ENCODE assay signal across 8 cellular contexts in the genomic region with DNA sequence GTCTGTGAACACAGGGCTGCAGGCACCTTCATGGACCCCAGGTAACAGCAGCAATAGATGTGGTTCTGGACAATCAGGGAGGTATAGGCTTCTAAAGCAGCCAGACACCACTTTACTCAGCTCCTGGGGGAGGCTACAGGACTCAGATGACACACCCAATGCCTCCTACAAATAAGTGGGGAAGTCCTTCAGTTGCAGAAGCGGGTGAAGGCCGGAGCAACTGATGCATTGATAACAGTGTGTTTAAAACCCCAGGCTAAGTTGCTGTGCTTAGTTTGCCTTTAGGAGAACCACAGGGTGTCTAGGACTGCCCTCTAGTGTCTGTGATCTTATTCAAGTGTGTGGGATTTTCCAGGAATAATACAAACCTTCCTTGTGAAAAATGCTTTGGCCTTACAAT. TPM values are rescaled to one million over a fixed set of nuclear protein-coding genes. Genes with fewer than 3 reads are reported as not detected.
A peak's percentile ranks its signal among the peaks of the same experiment; 100 is the strongest.
DNase-seq lines count a peak whose midpoint lies in the region; ATAC-seq and TF ChIP-seq lines count a peak whose summit lies in the region.

No MANE protein-coding gene starts in this region.

- H4K5ac ChIP-seq in mesendoderm (ENCODE audit: low read length) = no peak overlapping the region

- no peak overlapping the region for H3K4ac ChIP-seq in mesendoderm (ENCODE audit: low read depth, low read length)

- H2BK5ac ChIP-seq in mesendoderm (ENCODE audit: low read length) = no peak overlapping the region

- H3K9ac ChIP-seq in mesendoderm (ENCODE audit: low read length) = no peak overlapping the region

- TF ChIP-seq CTCF in AG04449 (IDR thresholded peaks at IDR 0.05; ENCODE audit: insufficient read depth, low read length, missing control alignments) (peak; percentile 58), GM12875 (IDR thresholded peaks at IDR 0.05; ENCODE audit: borderline replicate concordance, insufficient read depth, low read depth, low read length) (peak; percentile 35; the same call in 1 of the 2 replicates)

- no peak overlapping the region for H2BK120ac ChIP-seq in mesendoderm (ENCODE audit: low read depth, low read length)

- H3K27me3 ChIP-seq in mesendoderm (ENCODE audit: insufficient read depth, low read length, poor library complexity) = no peaks in the 10 kb centered on the region

- H3K36me3 ChIP-seq in mesendoderm (ENCODE audit: control insufficient read depth, insufficient read depth, low read length) = no peaks in the 10 kb centered on the region

- H3K18ac ChIP-seq in mesendoderm (ENCODE audit: low read length) = no peak overlapping the region

- DNase-seq in AG04449 (ENCODE audit: low read depth, low spot score) (no peak), NCI-H226 (peak; percentile 24), dedifferentiated amniotic fluid mesenchymal stem cell (ENCODE audit: extremely low spot score) (peak; percentile 80), mesendoderm (peak; percentile 78), NCI-H345 treated with DMSO at 0.1 percent for 48 hours (lab: John Stamatoyannopoulos, UW; ENCODE audit: unreplicated experiment) (no peak)

- H3K4me3 ChIP-seq in AG04449 (ENCODE audit: low read depth, low read length) (no peak overlapping the region), GM12875 (ENCODE audit: low read depth, low read length) (no peak overlapping the region), mesendoderm (ENCODE audit: low read length) (no peak overlapping the region)

- WGBS in mesendoderm (ENCODE audit: extremely low coverage, insufficient coverage, low lambda C conversion rate) = no CpG with 5 or more reads among the region's 2 CpGs

- no peak overlapping the region for H3K23ac ChIP-seq in mesendoderm (ENCODE audit: low read length)

- H3K4me2 ChIP-seq in mesendoderm (ENCODE audit: low read length) = no peak overlapping the region

- no peak overlapping the region for H3K56ac ChIP-seq in mesendoderm (ENCODE audit: low read length)

- no peak overlapping the region for H4K8ac ChIP-seq in mesendoderm (ENCODE audit: low read depth, low read length)

- H3K79me2 ChIP-seq in mesendoderm (ENCODE audit: control insufficient read depth, insufficient read depth, low read length) = no peaks in the 10 kb centered on the region

- no peak overlapping the region for H3K27ac ChIP-seq in mesendoderm (ENCODE audit: low read depth, low read length)

- no peak overlapping the region for H2AK5ac ChIP-seq in mesendoderm (ENCODE audit: low read length)

- H3K79me1 ChIP-seq in mesendoderm (ENCODE audit: low read length) = no peaks in the 10 kb centered on the region

- no peak overlapping the region for H2BK15ac ChIP-seq in mesendoderm (replicated peaks; ENCODE audit: low read depth)

- no peak for ATAC-seq in GM21381 (IDR thresholded peaks at IDR 0.05; ENCODE audit: unreplicated experiment)
- no peak for ATAC-seq in HG03108 (IDR thresholded peaks at IDR 0.05; ENCODE audit: unreplicated experiment)

- POLR2A ChIA-PET in AG04449 (lab: Yijun Ruan, JAX) = no interaction called here

- CTCF ChIA-PET in AG04449 (lab: Yijun Ruan, JAX) = interaction anchor here (0.7 to 24.4 kb wide), 21 partner anchors 10 to 460 kb away, joined by 3 to 569 read pairs (median 4); no protein-coding TSS in a partner anchor

- H3K4me1 ChIP-seq in mesendoderm (ENCODE audit: control insufficient read depth, low read depth, low read length) = no peaks in the 10 kb centered on the region

RNA-seq across cellular contexts. Expression of a gene that starts 5.9 kb away (rescaled TPM):
- polyA plus RNA-seq in mesendoderm (2013, experiment 1 of 2) = 0.01 TPM
- under 0.01 TPM for polyA plus RNA-seq in mesendoderm (2013, experiment 2 of 2)

Comparison
In these comparisons a context has a peak if more than half of its experiments do, and no peak if none do; other contexts are left out.
1. DNase-seq: peak in NCI-H226 (single experiment), dedifferentiated amniotic fluid mesenchymal stem cell (single experiment) and mesendoderm (single experiment); none in AG04449 (single experiment) and NCI-H345 treated with DMSO at 0.1 percent for 48 hours (single experiment).